1 cellular context compared by ENCODE assay signal in the genomic region with DNA sequence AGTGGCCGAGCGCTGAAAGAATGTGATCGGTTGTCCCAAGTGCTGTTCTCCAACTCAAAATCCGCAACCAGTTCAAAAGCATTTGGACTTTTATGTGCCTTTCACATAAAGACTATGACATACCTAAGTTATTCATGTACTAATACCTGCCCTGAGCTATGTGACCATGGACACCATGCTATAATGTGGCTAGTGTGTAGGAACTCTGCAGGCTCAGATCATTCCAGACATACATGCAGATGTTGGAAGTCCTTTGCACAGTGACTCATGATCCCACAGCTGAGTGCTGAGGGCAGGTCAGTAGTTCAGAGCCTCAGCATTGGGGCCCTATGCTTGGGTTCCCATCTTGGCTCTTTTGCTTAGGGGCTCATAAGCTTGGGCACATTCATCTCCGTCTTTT.
TF ChIP-seq lines count a peak whose summit lies in the region.

No MANE protein-coding gene starts in this region.

TF ChIP-seq in HepG2, 621 proteins besides CTCF, POLR2A, EP300 and RAD21:
- TF ChIP-seq SOX6 (IDR thresholded peaks at IDR 0.05), result no peak
- no peak for TF ChIP-seq SOX6 (CRISPR knock-in tag; IDR thresholded peaks at IDR 0.05)
- TF ChIP-seq FOSL2 (CRISPR knock-in tag; IDR thresholded peaks at IDR 0.05), result 0 out of 2 replicates have a peak, but pooled peaks have one; percentile 7
